In the genomic region with DNA sequence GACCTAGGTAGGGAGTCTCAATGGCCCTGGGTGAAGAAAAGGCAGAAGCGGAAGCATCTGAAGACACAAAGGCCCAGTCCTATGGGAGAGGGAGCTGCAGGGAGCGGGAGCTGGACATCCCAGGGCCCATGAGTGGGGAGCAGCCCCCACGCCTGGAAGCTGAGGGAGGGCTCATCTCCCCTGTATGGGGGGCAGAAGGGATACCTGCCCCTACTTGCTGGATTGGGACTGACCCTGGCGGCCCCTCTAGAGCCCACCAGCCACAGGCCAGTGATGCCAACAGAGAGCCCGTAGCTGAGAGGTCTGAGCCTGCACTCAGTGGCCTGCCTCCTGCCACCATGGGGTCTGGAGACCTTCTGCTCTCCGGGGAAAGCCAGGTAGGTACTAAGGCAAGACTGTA, we compare ENCODE assay signal across 1 cellular context.
TF ChIP-seq lines count a peak whose summit lies in the region.

No MANE protein-coding gene starts in this region.

TF ChIP-seq in WTC11, 78 proteins besides CTCF, POLR2A, EP300 and RAD21 (continued from another document):
- TF ChIP-seq, protein P1, sequence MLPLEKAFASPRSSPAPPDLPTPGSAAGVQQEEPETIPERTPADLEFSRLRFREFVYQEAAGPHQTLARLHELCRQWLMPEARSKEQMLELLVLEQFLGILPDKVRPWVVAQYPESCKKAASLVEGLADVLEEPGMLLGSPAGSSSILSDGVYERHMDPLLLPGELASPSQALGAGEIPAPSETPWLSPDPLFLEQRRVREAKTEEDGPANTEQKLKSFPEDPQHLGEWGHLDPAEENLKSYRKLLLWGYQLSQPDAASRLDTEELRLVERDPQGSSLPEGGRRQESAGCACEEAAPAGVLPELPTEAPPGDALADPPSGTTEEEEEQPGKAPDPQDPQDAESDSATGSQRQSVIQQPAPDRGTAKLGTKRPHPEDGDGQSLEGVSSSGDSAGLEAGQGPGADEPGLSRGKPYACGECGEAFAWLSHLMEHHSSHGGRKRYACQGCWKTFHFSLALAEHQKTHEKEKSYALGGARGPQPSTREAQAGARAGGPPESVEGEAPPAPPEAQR (CRISPR knock-in tag; IDR thresholded peaks at IDR 0.05) = no peak
